Comparison of ENCODE assay signal across 25 cellular contexts in genomic region chr2:201837391-201837790, GRCh38. TPM values are rescaled to one million over a fixed set of nuclear protein-coding genes. Genes with fewer than 3 reads are reported as not detected.
"Had no signal": no experiment of that assay in that cellular context is flagged by ENCODE, and none has a peak within 500 bp of the region (broad histone marks: within the 10 kb centered on the region; RNA-seq: fewer than 3 reads in every experiment).

No MANE protein-coding gene starts in this region.

- H3K4me3 Mint-ChIP-seq: mesothelial cell of epicardium; naive B cell; natural killer cell treated with Interleukin-12 subunit alpha and Interleukin-12 subunit beta and Interleukin-15 and Interleukin-18, amount 100 ng/mL, for 72 hours; stimulated activated effector memory CD8-positive, alpha-beta T cell treated with anti-CD3 and anti-CD28 coated beads, Interleukin-12 subunit alpha, Interleukin-12 subunit beta, amount 100 ng/mL, for 72 hours; stimulated activated naive CD8-positive, alpha-beta T cell treated with anti-CD3 and anti-CD28 coated beads, Interleukin-15, Interleukin-2, amounts not matched to agents 100 ng/mL and 50 ng/mL, for 24 hours had no signal

- H3K9me3 ChIP-seq: ovary, right atrium auricular region, suprapubic skin, thoracic aorta, tibial artery, uterus had no signal

- H3K27ac ChIP-seq: hepatocyte, left ventricle myocardium inferior, ovary, right atrium auricular region, skin epidermis, spleen, suprapubic skin, thoracic aorta, tibial artery, uterus had no signal

- H3K4me3 ChIP-seq: hepatocyte, left ventricle myocardium inferior, lung, ovary, right atrium auricular region, skin epidermis, spleen, suprapubic skin, thoracic aorta, tibial artery, uterus had no signal

- H3K4me2 ChIP-seq: hepatocyte had no signal

- DNase-seq: islet precursor cell; left ventricle myocardium inferior; mesendoderm; naive B cell; ovary; spleen; stimulated activated CD4-positive, alpha-beta T cell treated with anti-CD3 and anti-CD28 coated beads, Interleukin-4, amount 100 ng/mL, for 24 hours; stimulated activated naive CD4-positive, alpha-beta T cell; tibial artery; trophoblast cell; uterus had no signal

- H3K4me1 Mint-ChIP-seq: naive B cell; stimulated activated effector memory CD8-positive, alpha-beta T cell treated with anti-CD3 and anti-CD28 coated beads, Interleukin-12 subunit alpha, Interleukin-12 subunit beta, amount 100 ng/mL, for 72 hours had no signal

- H3K27me3 Mint-ChIP-seq: progenitor cell of endocrine pancreas had no signal

- H3K79me2 ChIP-seq: hepatocyte had no signal

- H3K36me3 Mint-ChIP-seq: natural killer cell treated with Interleukin-12 subunit alpha and Interleukin-12 subunit beta and Interleukin-15 and Interleukin-18, amount 100 ng/mL, for 72 hours; stimulated activated effector memory CD8-positive, alpha-beta T cell treated with anti-CD3 and anti-CD28 coated beads, Interleukin-12 subunit alpha, Interleukin-12 subunit beta, amount 100 ng/mL, for 72 hours had no signal

- H3K4me1 ChIP-seq: left ventricle myocardium inferior, right atrium auricular region, spleen, suprapubic skin, uterus had no signal

- H2AFZ ChIP-seq: hepatocyte had no signal

- H3K36me3 ChIP-seq: left ventricle myocardium inferior, ovary, right atrium auricular region, spleen, suprapubic skin, thoracic aorta, tibial artery, uterus had no signal

- ATAC-seq: natural killer cell treated with Interleukin-12 subunit alpha and Interleukin-12 subunit beta and Interleukin-15 and Interleukin-18, amount 100 ng/mL, for 72 hours; sciatic nerve had no signal

- H3K27me3 ChIP-seq: hepatocyte, ovary, right atrium auricular region, suprapubic skin, tibial artery, uterus had no signal

- H3K27ac Mint-ChIP-seq: mesothelial cell of epicardium; natural killer cell treated with Interleukin-12 subunit alpha and Interleukin-12 subunit beta and Interleukin-15 and Interleukin-18, amount 100 ng/mL, for 72 hours; progenitor cell of endocrine pancreas; stimulated activated effector memory CD8-positive, alpha-beta T cell treated with anti-CD3 and anti-CD28 coated beads, Interleukin-12 subunit alpha, Interleukin-12 subunit beta, amount 100 ng/mL, for 72 hours; stimulated activated naive CD8-positive, alpha-beta T cell treated with anti-CD3 and anti-CD28 coated beads, Interleukin-15, Interleukin-2, amounts not matched to agents 100 ng/mL and 50 ng/mL, for 24 hours had no signal

RNA-seq across cellular contexts. Expression of gene CDK15, which starts 31.1 kb away (rescaled TPM):
- total RNA-seq: mononuclear cell; natural killer cell treated with Interleukin-12 subunit alpha and Interleukin-12 subunit beta and Interleukin-15 and Interleukin-18, amount 100 ng/mL, for 72 hours; pulmonary artery endothelial cell; right atrium auricular region had no signal
